9 cellular contexts compared by ENCODE assay signal in the genomic region with DNA sequence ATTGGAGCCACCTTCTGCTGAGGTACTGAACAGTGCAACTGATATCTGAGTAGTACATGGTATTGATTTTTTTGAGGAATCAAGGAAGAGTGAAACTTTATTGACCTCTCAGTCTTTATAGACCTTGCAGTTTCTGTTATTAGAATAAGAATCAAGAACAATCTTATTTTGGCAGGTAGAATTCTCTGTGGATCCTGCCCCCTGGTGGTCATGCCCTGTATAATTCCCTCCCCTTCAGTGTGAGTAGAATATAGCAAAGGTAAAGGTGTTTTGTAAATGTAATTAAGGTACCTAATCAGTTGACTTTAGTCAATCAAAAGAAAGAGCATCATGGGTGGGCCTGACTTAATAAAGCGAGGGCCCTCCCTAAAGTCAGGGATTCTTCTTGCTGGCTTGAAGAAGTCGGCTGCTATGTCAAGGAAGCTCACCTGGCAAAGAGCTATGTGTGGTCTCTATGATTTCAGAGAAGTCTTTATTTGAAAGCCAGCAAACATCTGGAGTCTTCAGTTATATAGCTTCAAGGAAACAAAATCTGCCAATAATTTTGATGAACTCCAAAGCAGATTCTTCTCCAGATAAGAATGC.
DNase-seq lines count a peak whose midpoint lies in the region; TF ChIP-seq lines count a peak whose summit lies in the region.
"Had no signal": no experiment of that assay in that cellular context is flagged by ENCODE, and none has a peak within 500 bp of the region (broad histone marks: within the 10 kb centered on the region; RNA-seq: fewer than 3 reads in every experiment).

No MANE protein-coding gene starts in this region.

- peak; percentile 75 for TF ChIP-seq CTCF in MCF 10A (IDR thresholded peaks at IDR 0.05; ENCODE audit: unreplicated experiment)
- TF ChIP-seq CTCF in breast epithelium (IDR thresholded peaks at IDR 0.05) = peak in 1 of 3 donors; percentile 23
- TF ChIP-seq CTCF in nephron (IDR thresholded peaks at IDR 0.05; ENCODE audit: unreplicated experiment in 3 of 3) = peak; percentile 47 to 62 (median 54)

- H3K4me1 Mint-ChIP-seq in MCF 10A (ENCODE audit: insufficient read depth, unreplicated experiment) (no peaks in the 10 kb centered on the region), nephron (no peaks in the 10 kb centered on the region)

- DNase-seq in MCF 10A (ENCODE audit: unreplicated experiment) (peak; percentile 55), breast epithelium (ENCODE audit: low spot score in 2 of 2) (no peak), Karpas-422 (peak; percentile 78), astrocyte of the hippocampus (ENCODE audit: low read depth, low spot score) (peak; percentile 28), mucosa of gallbladder (ENCODE audit: low spot score) (no peak), T-helper 9 cell (no peak), hippocampal formation (lab: John Stamatoyannopoulos, UW) (no peak)

- H3K9ac ChIP-seq in Karpas-422 (ENCODE audit: low read length) = no peak overlapping the region

- H3K4me1 ChIP-seq in breast epithelium = no peaks in the 10 kb centered on the region
- H3K4me1 ChIP-seq in Karpas-422 (ENCODE audit: low read length) = no peaks in the 10 kb centered on the region

- TF ChIP-seq POLR2A in breast epithelium (IDR thresholded peaks at IDR 0.05) = no peak

- no peaks in the 10 kb centered on the region for H3K79me2 ChIP-seq in Karpas-422 (ENCODE audit: low read length)

- no peaks in the 10 kb centered on the region for H3K36me3 ChIP-seq in breast epithelium
- H3K36me3 ChIP-seq in Karpas-422 (ENCODE audit: insufficient read depth, low read length) = no peaks in the 10 kb centered on the region

- H3K9me3 Mint-ChIP-seq in MCF 10A (ENCODE audit: unreplicated experiment) (no peaks in the 10 kb centered on the region), nephron (no peaks in the 10 kb centered on the region)

- no peaks in the 10 kb centered on the region for H4K20me1 ChIP-seq in Karpas-422 (ENCODE audit: insufficient read depth, low read depth, low read length)

- H3K4me3 Mint-ChIP-seq in MCF 10A (ENCODE audit: unreplicated experiment) = no peak overlapping the region
- H3K4me3 Mint-ChIP-seq in nephron = no peak overlapping the region
- H3K4me3 Mint-ChIP-seq: activated naive CD8-positive, alpha-beta T cell had no signal

- no TSS peak for BruUV-seq in MCF 10A (replicated peaks; lab: Mats Ljungman, UMichigan)

- H3K27ac Mint-ChIP-seq in MCF 10A (ENCODE audit: low read depth, unreplicated experiment) = no peak overlapping the region
- H3K27ac Mint-ChIP-seq in nephron = no peak overlapping the region
- H3K27ac Mint-ChIP-seq: activated naive CD8-positive, alpha-beta T cell had no signal

- no peaks in the 10 kb centered on the region for H3K27me3 ChIP-seq in breast epithelium
- H3K27me3 ChIP-seq in Karpas-422 (ENCODE audit: low read length) = no peaks in the 10 kb centered on the region

- H3K27me3 Mint-ChIP-seq in MCF 10A (ENCODE audit: insufficient read depth, unreplicated experiment) = no peaks in the 10 kb centered on the region
- peaks cover 8% of the 10 kb centered on the region for H3K27me3 Mint-ChIP-seq in nephron (ENCODE audit: low read depth)

- H3K9me3 ChIP-seq in breast epithelium (no peaks in the 10 kb centered on the region), Karpas-422 (ENCODE audit: low read length) (no peaks in the 10 kb centered on the region)

- no peak overlapping the region for H3K27ac ChIP-seq in breast epithelium
- H3K27ac ChIP-seq in Karpas-422 (ENCODE audit: low read length) = no peak overlapping the region

- no peaks in the 10 kb centered on the region for H3K9me2 ChIP-seq in Karpas-422 (replicated peaks; ENCODE audit: insufficient read depth, low read length)

- no peak overlapping the region for H2AFZ ChIP-seq in Karpas-422 (ENCODE audit: low read length)

- CTCF ChIA-PET in MCF 10A (lab: Yijun Ruan, JAX) = interaction anchor here (0.7 to 2.4 kb wide), 16 partner anchors 9 to 1157 kb away, joined by 3 to 49 read pairs (median 4); no protein-coding TSS in a partner anchor

- no peak overlapping the region for H3K4me2 ChIP-seq in Karpas-422 (ENCODE audit: low read depth, low read length, poor library complexity, severe bottlenecking)

- H3K4me3 ChIP-seq in breast epithelium (no peak overlapping the region), Karpas-422 (ENCODE audit: low read length) (no peak overlapping the region)

- intact Hi-C loops in MCF 10A (cut with micrococcal nuclease) (loop anchor here (2.0 kb wide), 2 partner anchors 131 to 137 kb away; no protein-coding TSS in a partner anchor), breast epithelium (cut with DNase I; ENCODE audit: low total_unique reads) (no loop called here)

- H3K36me3 Mint-ChIP-seq in MCF 10A (ENCODE audit: insufficient read depth, unreplicated experiment) = no peaks in the 10 kb centered on the region
- H3K36me3 Mint-ChIP-seq in nephron (ENCODE audit: low read depth) = no peaks in the 10 kb centered on the region
- H3K36me3 Mint-ChIP-seq: activated naive CD8-positive, alpha-beta T cell had no signal

- POLR2A ChIA-PET in MCF 10A (lab: Yijun Ruan, JAX) = no interaction called here

Comparison
In these comparisons a context has a peak if more than half of its experiments do, and no peak if none do; other contexts are left out.
1. DNase-seq: peak in MCF 10A (single experiment), Karpas-422 (single experiment) and astrocyte of the hippocampus (single experiment); none in breast epithelium (0 of 2), mucosa of gallbladder (single experiment), T-helper 9 cell (single experiment) and hippocampal formation (0 of 2).